17 cellular contexts compared by ENCODE assay signal in the genomic region with DNA sequence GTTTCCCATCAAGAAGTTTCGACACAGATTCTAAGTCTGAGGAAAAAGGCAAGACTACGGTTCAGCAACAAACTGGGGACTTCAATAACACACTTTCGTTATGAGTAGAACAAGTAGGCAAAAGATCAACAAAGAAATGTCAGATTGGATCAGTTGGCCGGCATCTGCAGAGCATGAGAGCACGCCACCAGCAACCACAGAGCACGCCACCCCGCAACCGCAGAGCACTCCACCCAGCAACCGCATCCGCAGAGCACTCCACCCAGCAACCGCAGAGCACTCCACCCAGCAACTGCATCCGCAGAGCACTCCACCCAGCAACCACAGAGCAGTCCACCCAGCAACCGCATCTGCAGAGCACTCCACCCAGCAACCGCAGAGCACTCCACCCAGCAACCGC.
DNase-seq lines count a peak whose midpoint lies in the region; ATAC-seq, FAIRE-seq and TF ChIP-seq lines count a peak whose summit lies in the region.
"Had no signal": no experiment of that assay in that cellular context is flagged by ENCODE, and none has a peak within 500 bp of the region (broad histone marks: within the 10 kb centered on the region; RNA-seq: fewer than 3 reads in every experiment).

No MANE protein-coding gene starts in this region.

- peaks cover 9 to 26% (median 20%) of the 10 kb centered on the region in 4 donors for H3K4me1 Mint-ChIP-seq in CD4-positive, alpha-beta memory T cell

- FAIRE-seq in H1 (lab: Jason Lieb, UNC) (no peak), pancreas (lab: Jason Lieb, UNC) (no peak)
- FAIRE-seq: kidney had no signal

- H3K36me3 Mint-ChIP-seq in CD4-positive, alpha-beta memory T cell, result no peaks in the 10 kb centered on the region

- TF ChIP-seq CTCF in H1 (IDR thresholded peaks at IDR 0.05; ENCODE audit: control extremely low read depth in 1 of 3, insufficient read depth in 1 of 3, low read depth in 1 of 3, low read length in 3 of 3), result no peak
- no peak for TF ChIP-seq CTCF in pancreas (IDR thresholded peaks at IDR 0.05)

- no peak overlapping the region for H4K5ac ChIP-seq in H1 (ENCODE audit: insufficient read length, low read depth, low read length)

- no peak overlapping the region for H3K18ac ChIP-seq in H1 (ENCODE audit: extremely low read depth, low read length)

- H2BK120ac ChIP-seq in H1 (replicated peaks; ENCODE audit: low read depth, low read length), result no peak overlapping the region

- no peak overlapping the region for H3K14ac ChIP-seq in H1 (ENCODE audit: insufficient read length)

- ATAC-seq in GM18498 (IDR thresholded peaks at IDR 0.05; ENCODE audit: unreplicated experiment) (no peak), pancreas (no peak)
- ATAC-seq: activated naive CD4-positive, alpha-beta T cell treated with anti-CD3 and anti-CD28 coated beads, Interleukin-2, amount 50 U/mL, for 72 hours had no signal

- no peak overlapping the region for H2AFZ ChIP-seq in H1 (ENCODE audit: low read length)

- CTCF ChIA-PET in CD4-positive, alpha-beta memory T cell (lab: Charles Lee; ENCODE audit: partially characterized antibody), result no interaction called here
- CTCF ChIA-PET in H1 (lab: Charles Lee; ENCODE audit: partially characterized antibody), result interaction anchor here (0.7 kb wide), 1 partner anchor 38 kb away, joined by 3 read pairs; no protein-coding TSS in a partner anchor

- H3K4me3 ChIP-seq in CD4-positive, alpha-beta memory T cell (ENCODE audit: low read length in 2 of 2), result no peak overlapping the region
- H3K4me3 ChIP-seq in H1 (ENCODE audit: extremely low read depth in 1 of 4, insufficient read depth in 2 of 4, low read depth in 3 of 4, low read length in 4 of 4) (no peak overlapping the region), pancreas (no peak overlapping the region)
- H3K4me3 ChIP-seq: esophagus squamous epithelium, uterus had no signal

- H4K20me1 ChIP-seq in H1 (replicated peaks in 1 of 2; ENCODE audit: control insufficient read depth in 1 of 2, insufficient read depth in 2 of 2, low read length in 2 of 2), result no peaks in the 10 kb centered on the region

- no peaks in the 10 kb centered on the region for H3K23me2 ChIP-seq in H1 (ENCODE audit: low read depth, low read length)

- no peaks in the 10 kb centered on the region for H3K9me3 ChIP-seq in CD4-positive, alpha-beta memory T cell (ENCODE audit: control insufficient read depth in 1 of 2, low read length in 2 of 2)
- H3K9me3 ChIP-seq in H1 (ENCODE audit: insufficient read depth in 2 of 2, low read depth in 1 of 2, low read length in 1 of 2) (peaks cover 0 to 3% of the 10 kb centered on the region in 2 experiments; a peak in 1 of 4 replicates), pancreas (no peaks in the 10 kb centered on the region)
- H3K9me3 ChIP-seq: uterus had no signal

- DNase-seq in NOMO-1 treated with DMSO at 0.1 percent for 48 hours (lab: John Stamatoyannopoulos, UW; ENCODE audit: unreplicated experiment), result peak; percentile 28
- DNase-seq in NOMO-1 (lab: John Stamatoyannopoulos, UW; ENCODE audit: unreplicated experiment in 2 of 2), result no peak
- peak in 3 of 5 donors; percentile 24 to 45 (median 34) for DNase-seq in CD4-positive, alpha-beta memory T cell
- peak; percentile 28 for DNase-seq in OCI-M1 (lab: John Stamatoyannopoulos, UW)
- DNase-seq in H1 (ENCODE audit: low read depth in 1 of 2, low spot score in 2 of 2), result no peak
- DNase-seq in pancreas, result no peak
- DNase-seq in SKM-1 treated with dmso at 0.1 percent for 144 hours (lab: John Stamatoyannopoulos, UW; ENCODE audit: unreplicated experiment), result no peak
- DNase-seq: activated T-cell treated with anti-CD3 and anti-CD28 coated beads for 4 hours, esophagus squamous epithelium, GDM1, NCI-H2029, NCI-H526, uterus had no signal

- peaks cover under 1% of the 10 kb centered on the region; the same call in 1 of the 2 replicates for H3K79me1 ChIP-seq in H1 (ENCODE audit: low read depth, low read length)

- H3K27ac Mint-ChIP-seq in CD4-positive, alpha-beta memory T cell, result peak overlapping the region; percentile 24 to 92 (median 72)
- H3K27ac Mint-ChIP-seq: activated naive CD4-positive, alpha-beta T cell treated with anti-CD3 and anti-CD28 coated beads, Interleukin-2, amount 50 U/mL, for 72 hours had no signal

- TF ChIP-seq EP300 in H1 (IDR thresholded peaks at IDR 0.05; ENCODE audit: borderline replicate concordance in 1 of 2, low read depth in 2 of 2, low read length in 2 of 2), result no peak

- no peak for TF ChIP-seq RAD21 in H1 (IDR thresholded peaks at IDR 0.05 in 1 of 2, conservative IDR thresholded peaks at IDR 0.05 in 1 of 2; ENCODE audit: low read depth in 2 of 2, low read length in 2 of 2)

- H3K79me2 ChIP-seq in H1 (ENCODE audit: control insufficient read depth in 1 of 2, insufficient read depth in 2 of 2, low read length in 2 of 2), result no peaks in the 10 kb centered on the region

- H3K27me3 Mint-ChIP-seq in CD4-positive, alpha-beta memory T cell, result peaks cover 0 to 4% of the 10 kb centered on the region in 2 donors

- 0 out of 2 replicates have a peak overlapping the region, but pooled peaks have one; percentile 75 for H2BK12ac ChIP-seq in H1 (ENCODE audit: low read depth, low read length)

- H3K56ac ChIP-seq in H1 (replicated peaks; ENCODE audit: insufficient read length, low read depth, low read length), result no peak overlapping the region

- H3K27ac ChIP-seq in CD4-positive, alpha-beta memory T cell (ENCODE audit: low read depth, low read length), result peak overlapping the region; percentile 44
- no peak overlapping the region for H3K27ac ChIP-seq in H1 (ENCODE audit: low read depth, low read length)
- H3K27ac ChIP-seq in pancreas, result no peak overlapping the region
- H3K27ac ChIP-seq: esophagus squamous epithelium, uterus had no signal

- no peaks in the 10 kb centered on the region for H3K27me3 ChIP-seq in CD4-positive, alpha-beta memory T cell (ENCODE audit: insufficient read depth, low read length)
- H3K27me3 ChIP-seq in H1 (replicated peaks in 1 of 4; ENCODE audit: control insufficient read depth in 3 of 4, extremely low read depth in 1 of 4, insufficient read depth in 3 of 4, low read length in 3 of 4) (no peaks in the 10 kb centered on the region; a peak in 1 of 7 replicates), pancreas (no peaks in the 10 kb centered on the region)
- H3K27me3 ChIP-seq: uterus had no signal

- H3K4me1 ChIP-seq in CD4-positive, alpha-beta memory T cell (ENCODE audit: insufficient read depth, low read length), result peaks cover 18% of the 10 kb centered on the region
- H3K4me1 ChIP-seq in H1 (replicated peaks in 1 of 4; ENCODE audit: control insufficient read depth in 3 of 4, insufficient read depth in 4 of 4, low read length in 3 of 4) (peaks cover 2 to 6% (median 4%) of the 10 kb centered on the region in 4 experiments; a peak in 5 of 7 replicates), pancreas (no peaks in the 10 kb centered on the region)
- H3K4me1 ChIP-seq: esophagus squamous epithelium, uterus had no signal

- intact Hi-C loops in CD4-positive, alpha-beta memory T cell (cut with micrococcal nuclease), result no loop called here
- intact Hi-C loops in pancreas (cut with DNase I), result no loop called here

- H3K9ac ChIP-seq in H1 (replicated peaks in 1 of 4; ENCODE audit: extremely low read depth in 1 of 4, low read depth in 3 of 4, low read length in 3 of 4), result no peak overlapping the region

- POLR2A ChIA-PET in CD4-positive, alpha-beta memory T cell (lab: Charles Lee; ENCODE audit: partially characterized antibody), result no interaction called here
- POLR2A ChIA-PET in H1 (lab: Charles Lee; ENCODE audit: partially characterized antibody), result no interaction called here

- no peak overlapping the region for H2BK20ac ChIP-seq in H1 (ENCODE audit: low read length)

- H3K4me3 Mint-ChIP-seq in CD4-positive, alpha-beta memory T cell, result peak overlapping the region in 2 of 8 donors; percentile 5 to 20
- H3K4me3 Mint-ChIP-seq: neural crest cell had no signal

- no peak overlapping the region for H2BK5ac ChIP-seq in H1 (ENCODE audit: low read depth, low read length)

- peaks cover 0 to 37% (median 24%) of the 10 kb centered on the region in 8 donors for H3K9me3 Mint-ChIP-seq in CD4-positive, alpha-beta memory T cell
- H3K9me3 Mint-ChIP-seq: neural crest cell had no signal

- H4K8ac ChIP-seq in H1 (ENCODE audit: extremely low read depth, insufficient read depth, low read length), result no peak overlapping the region

- no peak overlapping the region for H2AK5ac ChIP-seq in H1 (ENCODE audit: low read depth, low read length)

- H3K4me2 ChIP-seq in H1 (ENCODE audit: insufficient read depth in 1 of 2, low read depth in 2 of 2, low read length in 2 of 2), result no peak overlapping the region

- TF ChIP-seq POLR2A in H1 (IDR thresholded peaks at IDR 0.05; ENCODE audit: control extremely low read depth in 1 of 2, low read depth in 2 of 2, low read length in 2 of 2), result no peak

- no peaks in the 10 kb centered on the region for H3K36me3 ChIP-seq in CD4-positive, alpha-beta memory T cell (ENCODE audit: insufficient read depth, low read length)
- H3K36me3 ChIP-seq in H1 (ENCODE audit: control insufficient read depth in 2 of 4, insufficient read depth in 4 of 4, low read length in 3 of 4) (no peaks in the 10 kb centered on the region; a peak in 1 of 8 replicates), pancreas (no peaks in the 10 kb centered on the region)
- H3K36me3 ChIP-seq: esophagus squamous epithelium, uterus had no signal

- no peak overlapping the region for H3K4ac ChIP-seq in H1 (replicated peaks; ENCODE audit: insufficient read length, low read depth, low read length)

- no peak overlapping the region for H3K23ac ChIP-seq in H1 (ENCODE audit: insufficient read length)

- no peak overlapping the region for H4K91ac ChIP-seq in H1 (replicated peaks; ENCODE audit: insufficient read length, low read length)

- 47% methylated on average over 4 of the region's 15 CpGs; no CpG with 5 or more reads in 1 of the 2 experiments for WGBS in H1 (ENCODE audit: extremely low coverage in 1 of 2, insufficient coverage in 1 of 2, insufficient read length in 1 of 2, insufficient replicate concordance in 2 of 2, low coverage in 1 of 2, low lambda C conversion rate in 2 of 2, missing lambda C conversion rate in 1 of 2), 2 experiments
- 76 to 80% methylated on average over 12 to 15 of the region's 15 CpGs for WGBS in pancreas, 2 donors

- no peak overlapping the region for H2BK15ac ChIP-seq in H1 (ENCODE audit: low read length)

TF ChIP-seq in H1, 55 proteins besides CTCF, POLR2A, EP300 and RAD21:
- TF ChIP-seq TEAD4 (IDR thresholded peaks at IDR 0.05; ENCODE audit: low read depth, low read length) (no peak), CHD1 (IDR thresholded peaks at IDR 0.05; ENCODE audit: low read depth, low read length) (no peak), KDM1A (IDR thresholded peaks at IDR 0.05; ENCODE audit: borderline replicate concordance, low read length) (no peak), ASH2L (IDR thresholded peaks at IDR 0.05; ENCODE audit: low read length) (no peak), KDM5A (IDR thresholded peaks at IDR 0.05; ENCODE audit: low read length) (no peak), EZH2 (IDR thresholded peaks at IDR 0.05; ENCODE audit: low read depth, low read length, severe bottlenecking) (no peak)

Comparison
In these comparisons a context has a peak if more than half of its experiments do, and no peak if none do; other contexts are left out.
1. DNase-seq: peak in NOMO-1 treated with DMSO at 0.1 percent for 48 hours (single experiment), CD4-positive, alpha-beta memory T cell (3 of 5) and OCI-M1 (single experiment); none in NOMO-1 (0 of 2), H1 (0 of 2), pancreas (0 of 6) and SKM-1 treated with dmso at 0.1 percent for 144 hours (single experiment).